9 cellular contexts compared by ENCODE assay signal in the genomic region with DNA sequence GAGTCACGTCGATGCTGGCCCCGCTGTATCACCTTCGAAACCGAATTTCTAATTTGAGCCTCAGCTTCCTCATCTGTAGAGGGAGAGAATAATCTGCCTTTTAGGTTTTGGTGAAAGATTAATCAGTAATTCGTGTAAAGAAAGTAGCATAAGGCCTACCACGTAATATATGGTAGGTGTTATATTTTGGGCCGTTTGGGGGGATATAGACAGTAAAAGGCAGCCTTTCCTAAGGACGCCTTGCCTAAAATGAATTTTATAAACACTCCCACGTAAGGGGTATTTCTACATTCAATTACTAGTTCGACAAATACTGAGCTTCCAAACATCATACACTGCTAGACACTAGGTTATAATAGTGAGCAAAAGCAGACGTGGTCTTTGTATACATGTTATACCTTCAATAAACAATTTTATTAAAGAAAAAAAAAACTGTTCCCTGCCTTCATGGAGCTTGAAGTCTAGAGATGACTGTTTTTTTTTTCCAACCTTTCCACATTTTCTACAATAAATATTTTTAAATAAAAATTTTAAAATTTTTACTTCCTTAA. TPM values are rescaled to one million over a fixed set of nuclear protein-coding genes. Genes with fewer than 3 reads are reported as not detected.
A peak's percentile ranks its signal among the peaks of the same experiment; 100 is the strongest.
DNase-seq lines count a peak whose midpoint lies in the region; ATAC-seq and TF ChIP-seq lines count a peak whose summit lies in the region.
"Had no signal": no experiment of that assay in that cellular context is flagged by ENCODE, and none has a peak within 500 bp of the region (broad histone marks: within the 10 kb centered on the region; RNA-seq: fewer than 3 reads in every experiment).

No MANE protein-coding gene starts in this region.

- peak overlapping the region; percentile 97 for H3K4me3 Mint-ChIP-seq in activated CD8-positive, alpha-beta memory T cell treated with anti-CD3 and anti-CD28 coated beads, Interleukin-2, amount 10 ng/mL, durations not matched to agents 7 days and 5 days
- peak overlapping the region; percentile 96 for H3K4me3 Mint-ChIP-seq in activated naive CD8-positive, alpha-beta T cell treated with anti-CD3 and anti-CD28 coated beads, Interleukin-2, amount 50 U/mL, for 24 hours

- peak overlapping the region; percentile 97 for H3K27ac Mint-ChIP-seq in activated CD8-positive, alpha-beta memory T cell treated with anti-CD3 and anti-CD28 coated beads, Interleukin-2, amount 10 ng/mL, durations not matched to agents 7 days and 5 days
- H3K27ac Mint-ChIP-seq in activated naive CD8-positive, alpha-beta T cell treated with anti-CD3 and anti-CD28 coated beads, Interleukin-2, amount 50 U/mL, for 24 hours, result peak overlapping the region; percentile 98

- H3K27me3 Mint-ChIP-seq in activated CD8-positive, alpha-beta memory T cell treated with anti-CD3 and anti-CD28 coated beads, Interleukin-2, amount 10 ng/mL, durations not matched to agents 7 days and 5 days, result no peaks in the 10 kb centered on the region
- H3K27me3 Mint-ChIP-seq in activated naive CD8-positive, alpha-beta T cell treated with anti-CD3 and anti-CD28 coated beads, Interleukin-2, amount 50 U/mL, for 24 hours, result no peaks in the 10 kb centered on the region

- CTCF ChIA-PET in activated CD8-positive, alpha-beta memory T cell treated with anti-CD3 and anti-CD28 coated beads, Interleukin-2, amount 10 ng/mL, durations not matched to agents 7 days and 5 days (lab: Charles Lee), result interaction anchor here (0.8 to 2.9 kb wide), 10 partner anchors 11 to 395 kb away, joined by 3 to 22 read pairs (median 4); a partner anchor contains a TSS

- peaks cover 0 to 20% of the 10 kb centered on the region in 2 donors for H3K36me3 ChIP-seq in left lung
- H3K36me3 ChIP-seq in thymus (ENCODE audit: control insufficient read depth, insufficient read depth), result peaks cover 7% of the 10 kb centered on the region

- TF ChIP-seq CTCF in left lung (IDR thresholded peaks at IDR 0.05), result no peak

- peaks cover 30% of the 10 kb centered on the region for H3K36me3 Mint-ChIP-seq in activated CD8-positive, alpha-beta memory T cell treated with anti-CD3 and anti-CD28 coated beads, Interleukin-2, amount 10 ng/mL, durations not matched to agents 7 days and 5 days
- peaks cover 38% of the 10 kb centered on the region for H3K36me3 Mint-ChIP-seq in activated naive CD8-positive, alpha-beta T cell treated with anti-CD3 and anti-CD28 coated beads, Interleukin-2, amount 50 U/mL, for 24 hours (ENCODE audit: low read depth)

- H3K4me3 ChIP-seq in left lung (peak overlapping the region; percentile 95 to 98), thymus (ENCODE audit: low read length) (peak overlapping the region; percentile 99)

- H3K9me3 ChIP-seq in left lung (no peaks in the 10 kb centered on the region), thymus (ENCODE audit: control insufficient read depth) (no peaks in the 10 kb centered on the region)

- no peak for ATAC-seq in activated CD8-positive, alpha-beta memory T cell treated with anti-CD3 and anti-CD28 coated beads, Interleukin-2, amount 10 ng/mL, durations not matched to agents 7 days and 5 days
- no peak for ATAC-seq in activated naive CD8-positive, alpha-beta T cell treated with anti-CD3 and anti-CD28 coated beads, Interleukin-2, amount 50 U/mL, for 24 hours
- ATAC-seq in left lung (no peak), GM21526 (IDR thresholded peaks at IDR 0.05; ENCODE audit: low FRiP score, unreplicated experiment) (no peak)

- H3K4me1 Mint-ChIP-seq in activated CD8-positive, alpha-beta memory T cell treated with anti-CD3 and anti-CD28 coated beads, Interleukin-2, amount 10 ng/mL, durations not matched to agents 7 days and 5 days, result peaks cover 38% of the 10 kb centered on the region
- peaks cover 52% of the 10 kb centered on the region for H3K4me1 Mint-ChIP-seq in activated naive CD8-positive, alpha-beta T cell treated with anti-CD3 and anti-CD28 coated beads, Interleukin-2, amount 50 U/mL, for 24 hours

- intact Hi-C loops in left lung (cut with DNase I), result no loop called here

- no peaks in the 10 kb centered on the region for H3K9me3 Mint-ChIP-seq in activated CD8-positive, alpha-beta memory T cell treated with anti-CD3 and anti-CD28 coated beads, Interleukin-2, amount 10 ng/mL, durations not matched to agents 7 days and 5 days (ENCODE audit: low read depth)
- H3K9me3 Mint-ChIP-seq in activated naive CD8-positive, alpha-beta T cell treated with anti-CD3 and anti-CD28 coated beads, Interleukin-2, amount 50 U/mL, for 24 hours, result peaks cover 4% of the 10 kb centered on the region

- DNase-seq in activated CD8-positive, alpha-beta memory T cell treated with anti-CD3 and anti-CD28 coated beads, Interleukin-2, amount 10 ng/mL, durations not matched to agents 7 days and 5 days, result no peak
- no peak for DNase-seq in activated CD8-positive, alpha-beta memory T cell treated with anti-CD3 and anti-CD28 coated beads for 24 hours
- DNase-seq in activated naive CD8-positive, alpha-beta T cell treated with anti-CD3 and anti-CD28 coated beads, Interleukin-2, amount 50 U/mL, for 24 hours, result no peak
- no peak for DNase-seq in left lung
- no peak for DNase-seq in NCI-H2107 treated with DMSO at 0.1 percent for 48 hours (lab: John Stamatoyannopoulos, UW; ENCODE audit: unreplicated experiment)
- no peak for DNase-seq in NCI-H345 treated with DMSO at 0.1 percent for 48 hours (lab: John Stamatoyannopoulos, UW; ENCODE audit: unreplicated experiment)

- H3K4me1 ChIP-seq in left lung (peaks cover 7 to 33% of the 10 kb centered on the region in 2 donors), thymus (ENCODE audit: control insufficient read depth, insufficient read depth, low read length) (peaks cover 2% of the 10 kb centered on the region)

- H3K27ac ChIP-seq in left lung (peak overlapping the region; percentile 93 to 94), thymus (ENCODE audit: low read depth) (peak overlapping the region; percentile 98)

- 18% methylated on average over 12 of the region's 12 CpGs for WGBS in thymus

- H3K27me3 ChIP-seq in left lung, result no peaks in the 10 kb centered on the region
- no peaks in the 10 kb centered on the region for H3K27me3 ChIP-seq in thymus (ENCODE audit: control insufficient read depth, insufficient read depth)

RNA-seq across cellular contexts. Expression of a gene that starts 0.7 kb away (rescaled TPM):
- 10 to 100 TPM; 27.9 to 44.0 TPM for total RNA-seq in activated CD8-positive, alpha-beta memory T cell treated with anti-CD3 and anti-CD28 coated beads, Interleukin-2, amount 10 ng/mL, durations not matched to agents 7 days and 5 days
- 10 to 100 TPM; 25.1 to 31.8 TPM for total RNA-seq in left lung
- 37.5 TPM for polyA plus RNA-seq in thymus

RNA-seq across cellular contexts. Expression of a gene that starts 11.1 kb away (rescaled TPM):
- total RNA-seq in activated CD8-positive, alpha-beta memory T cell treated with anti-CD3 and anti-CD28 coated beads, Interleukin-2, amount 10 ng/mL, durations not matched to agents 7 days and 5 days, result not detected
- total RNA-seq in left lung, result not detected
- 0.91 TPM for polyA plus RNA-seq in thymus
- total RNA-seq: RPMI7951 had no signal

RNA-seq across cellular contexts. Expression of a gene that starts 11.5 kb away (rescaled TPM):
- total RNA-seq in activated CD8-positive, alpha-beta memory T cell treated with anti-CD3 and anti-CD28 coated beads, Interleukin-2, amount 10 ng/mL, durations not matched to agents 7 days and 5 days, result 1 to 10 TPM in 1 of 2 experiments, under 1 TPM in 1; 0.68 to 1.9 TPM
- total RNA-seq in left lung, result 10 to 100 TPM; 14.4 to 22.5 TPM
- polyA plus RNA-seq in thymus, result 3.6 TPM
- total RNA-seq: RPMI7951 had no signal

RNA-seq across cellular contexts. Expression of a gene that starts 25.8 kb away (rescaled TPM):
- under 1 TPM; 0.30 to 0.41 TPM for total RNA-seq in activated CD8-positive, alpha-beta memory T cell treated with anti-CD3 and anti-CD28 coated beads, Interleukin-2, amount 10 ng/mL, durations not matched to agents 7 days and 5 days
- total RNA-seq in left lung, result 10 to 100 TPM; 20.4 to 26.2 TPM
- 17.5 TPM for polyA plus RNA-seq in thymus

RNA-seq across cellular contexts. Expression of a gene that starts 42.5 kb away (rescaled TPM):
- 10 to 100 TPM; 17.4 to 18.9 TPM for total RNA-seq in activated CD8-positive, alpha-beta memory T cell treated with anti-CD3 and anti-CD28 coated beads, Interleukin-2, amount 10 ng/mL, durations not matched to agents 7 days and 5 days
- 10 to 100 TPM; 29.9 to 56.8 TPM for total RNA-seq in left lung
- 36.4 TPM for polyA plus RNA-seq in thymus

Comparison
In these comparisons a context has a peak if more than half of its experiments do, and no peak if none do; other contexts are left out.
1. RNA of a gene that starts 11.5 kb away (total RNA-seq): 14.4 to 22.5 TPM in left lung; 0.68 to 1.9 TPM in activated CD8-positive, alpha-beta memory T cell treated with anti-CD3 and anti-CD28 coated beads, Interleukin-2, amount 10 ng/mL, durations not matched to agents 7 days and 5 days; every median in the first group is over 4 times any median in the second.